ENCODE assay signal across 18 cellular contexts in the genomic region with DNA sequence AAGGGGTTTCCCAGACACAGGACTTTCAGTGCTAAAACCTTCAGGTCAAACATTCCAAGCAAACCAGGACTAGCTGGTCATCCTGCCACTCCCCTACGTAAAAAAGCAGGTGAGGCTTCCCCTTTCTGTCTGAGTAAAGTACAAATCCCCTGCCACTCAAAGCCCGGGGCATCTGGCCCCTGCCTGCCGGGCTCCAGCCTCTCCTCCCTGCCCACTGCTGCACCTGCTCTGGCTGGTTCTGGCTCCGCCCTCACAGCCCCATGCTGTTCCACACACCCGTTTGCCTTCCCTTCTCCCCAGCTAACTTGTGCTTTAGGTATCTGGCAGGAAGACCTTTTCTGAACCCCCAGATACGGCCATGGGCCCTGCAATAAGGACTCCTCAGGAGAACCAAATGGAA. TPM values are rescaled to one million over a fixed set of nuclear protein-coding genes. Genes with fewer than 3 reads are reported as not detected.
DNase-seq lines count a peak whose midpoint lies in the region; ATAC-seq lines count a peak whose summit lies in the region.
"Had no signal": no experiment of that assay in that cellular context is flagged by ENCODE, and none has a peak within 500 bp of the region (broad histone marks: within the 10 kb centered on the region; RNA-seq: fewer than 3 reads in every experiment).

No MANE protein-coding gene starts in this region.

- H3K9me3 Mint-ChIP-seq in activated CD4-positive, alpha-beta T cell treated with anti-CD3 and anti-CD28 coated beads, Interleukin-2, amount 10 ng/mL, durations not matched to agents 24 days and 14 days = no peaks in the 10 kb centered on the region
- H3K9me3 Mint-ChIP-seq: activated naive CD8-positive, alpha-beta T cell treated with anti-CD3 and anti-CD28 coated beads, Interleukin-2, amount 10 ng/mL, durations not matched to agents 7 days and 5 days had no signal

- H3K4me1 Mint-ChIP-seq in activated CD4-positive, alpha-beta T cell treated with anti-CD3 and anti-CD28 coated beads, Interleukin-2, amount 10 ng/mL, durations not matched to agents 24 days and 14 days = no peaks in the 10 kb centered on the region
- H3K4me1 Mint-ChIP-seq: activated naive CD8-positive, alpha-beta T cell treated with anti-CD3 and anti-CD28 coated beads, Interleukin-2, amount 10 ng/mL, durations not matched to agents 7 days and 5 days; CD4-positive, CD25-positive, alpha-beta regulatory T cell had no signal

- no peak overlapping the region for H3K27ac Mint-ChIP-seq in activated CD4-positive, alpha-beta T cell treated with anti-CD3 and anti-CD28 coated beads, Interleukin-2, amount 10 ng/mL, durations not matched to agents 24 days and 14 days
- H3K27ac Mint-ChIP-seq: activated naive CD8-positive, alpha-beta T cell treated with anti-CD3 and anti-CD28 coated beads, Interleukin-2, amount 10 ng/mL, durations not matched to agents 7 days and 5 days; CD4-positive, CD25-positive, alpha-beta regulatory T cell had no signal

- intact Hi-C loops in activated CD4-positive, alpha-beta T cell treated with anti-CD3 and anti-CD28 coated beads, Interleukin-2, amount 10 ng/mL, durations not matched to agents 24 days and 14 days (cut with micrococcal nuclease) = no loop called here

- ATAC-seq in HG03442 (IDR thresholded peaks at IDR 0.05; ENCODE audit: unreplicated experiment) = no peak
- ATAC-seq: activated CD4-positive, CD25-positive, alpha-beta regulatory T cell treated with anti-CD3 and anti-CD28 coated beads, Interleukin-2, amount 50 U/mL, for 24 hours had no signal

- H3K4me3 ChIP-seq in MG63 = no peak overlapping the region
- H3K4me3 ChIP-seq: cardiac muscle cell, pancreas, skin epidermis, stomach had no signal

- no peaks in the 10 kb centered on the region for H3K36me3 ChIP-seq in MG63
- H3K36me3 ChIP-seq: cardiac muscle cell, pancreas, stomach had no signal

- H3K36me3 Mint-ChIP-seq in activated CD4-positive, alpha-beta T cell treated with anti-CD3 and anti-CD28 coated beads, Interleukin-2, amount 10 ng/mL, durations not matched to agents 24 days and 14 days (ENCODE audit: low read depth) = no peaks in the 10 kb centered on the region
- H3K36me3 Mint-ChIP-seq: activated naive CD8-positive, alpha-beta T cell treated with anti-CD3 and anti-CD28 coated beads, Interleukin-2, amount 10 ng/mL, durations not matched to agents 7 days and 5 days; CD4-positive, CD25-positive, alpha-beta regulatory T cell had no signal

- DNase-seq in NCI-H2227 (lab: John Stamatoyannopoulos, UW; ENCODE audit: unreplicated experiment) = peak; percentile 30
- no peak for DNase-seq in NCI-H2227 treated with DMSO at 0.1 percent for 48 hours (lab: John Stamatoyannopoulos, UW)
- DNase-seq in NCI-H2196 treated with DMSO at 0.1 percent for 48 hours (lab: John Stamatoyannopoulos, UW; ENCODE audit: unreplicated experiment) = peak; percentile 59
- peak; percentile 33 for DNase-seq in SW480 (ENCODE audit: low spot score)
- no peak for DNase-seq in SIG-M5 (lab: John Stamatoyannopoulos, UW)
- no peak for DNase-seq in MG63
- no peak for DNase-seq in activated CD4-positive, alpha-beta T cell treated with anti-CD3 and anti-CD28 coated beads, Interleukin-2, amount 10 ng/mL, durations not matched to agents 24 days and 14 days
- DNase-seq: 8988T; activated naive CD8-positive, alpha-beta T cell treated with anti-CD3 and anti-CD28 coated beads, Interleukin-2, amount 10 ng/mL, durations not matched to agents 7 days and 5 days; activated T-cell treated with anti-CD3 and anti-CD28 coated beads for 4 hours; CD4-positive, CD25-positive, alpha-beta regulatory T cell; pancreas; stomach; SW 1271 had no signal

- H3K9me3 ChIP-seq in MG63 = no peaks in the 10 kb centered on the region
- H3K9me3 ChIP-seq: pancreas, stomach had no signal

- H3K27me3 Mint-ChIP-seq in activated CD4-positive, alpha-beta T cell treated with anti-CD3 and anti-CD28 coated beads, Interleukin-2, amount 10 ng/mL, durations not matched to agents 24 days and 14 days = peaks cover 52% of the 10 kb centered on the region

- H3K27me3 ChIP-seq in MG63 = no peaks in the 10 kb centered on the region
- H3K27me3 ChIP-seq: cardiac muscle cell, pancreas had no signal

- H3K4me3 Mint-ChIP-seq in activated CD4-positive, alpha-beta T cell treated with anti-CD3 and anti-CD28 coated beads, Interleukin-2, amount 10 ng/mL, durations not matched to agents 24 days and 14 days = no peak overlapping the region
- H3K4me3 Mint-ChIP-seq: activated naive CD8-positive, alpha-beta T cell treated with anti-CD3 and anti-CD28 coated beads, Interleukin-2, amount 10 ng/mL, durations not matched to agents 7 days and 5 days; CD4-positive, CD25-positive, alpha-beta regulatory T cell had no signal

RNA-seq across cellular contexts. Expression of gene S100A7, which starts 23.3 kb away (rescaled TPM):
- total RNA-seq in MG63 (2014; rRNA removed; shearing (Covaris generic); ENCODE audit: low replicate concordance) = not detected in 2 replicates
- not detected in 2 replicates for total RNA-seq in activated CD4-positive, alpha-beta T cell treated with anti-CD3 and anti-CD28 coated beads, Interleukin-2, amount 10 ng/mL, durations not matched to agents 24 days and 14 days
- total RNA-seq: activated naive CD8-positive, alpha-beta T cell treated with anti-CD3 and anti-CD28 coated beads, Interleukin-2, amount 10 ng/mL, durations not matched to agents 7 days and 5 days; cardiac muscle cell; CD4-positive, CD25-positive, alpha-beta regulatory T cell; pancreas; stomach had no signal

RNA-seq across cellular contexts. Expression of gene S100A6, which starts 52.0 kb away (rescaled TPM):
- total RNA-seq in MG63 (2014; rRNA removed; shearing (Covaris generic); ENCODE audit: low replicate concordance) = 474 and 904 TPM in 2 replicates
- total RNA-seq in activated CD4-positive, alpha-beta T cell treated with anti-CD3 and anti-CD28 coated beads, Interleukin-2, amount 10 ng/mL, durations not matched to agents 24 days and 14 days = 166 and 174 TPM in 2 replicates

RNA-seq across cellular contexts. Expression of gene S100A5, which starts 57.0 kb away (rescaled TPM):
- not detected in 2 replicates for total RNA-seq in MG63 (2014; rRNA removed; shearing (Covaris generic); ENCODE audit: low replicate concordance)
- total RNA-seq in activated CD4-positive, alpha-beta T cell treated with anti-CD3 and anti-CD28 coated beads, Interleukin-2, amount 10 ng/mL, durations not matched to agents 24 days and 14 days = 2.3 and 2.6 TPM in 2 replicates
- total RNA-seq: cardiac muscle cell, pancreas, stomach had no signal

Comparison
In these comparisons a context has a peak if more than half of its experiments do, and no peak if none do; other contexts are left out.
1. DNase-seq: peak in NCI-H2227 (single experiment), NCI-H2196 treated with DMSO at 0.1 percent for 48 hours (single experiment) and SW480 (single experiment); none in NCI-H2227 treated with DMSO at 0.1 percent for 48 hours (single experiment), SIG-M5 (single experiment), MG63 (single experiment) and activated CD4-positive, alpha-beta T cell treated with anti-CD3 and anti-CD28 coated beads, Interleukin-2, amount 10 ng/mL, durations not matched to agents 24 days and 14 days (single experiment).